ENCODE assay signal across 29 cellular contexts in genomic region chr20:25024171-25024570, GRCh38. TPM values are rescaled to one million over a fixed set of nuclear protein-coding genes. Genes with fewer than 3 reads are reported as not detected.
DNase-seq lines count a peak whose midpoint lies in the region; ATAC-seq and TF ChIP-seq lines count a peak whose summit lies in the region.
"Had no signal": no experiment of that assay in that cellular context is flagged by ENCODE, and none has a peak within 500 bp of the region (broad histone marks: within the 10 kb centered on the region; RNA-seq: fewer than 3 reads in every experiment).

No MANE protein-coding gene starts in this region.

- intact Hi-C loops in activated B cell treated with CpG ODN at 0.5 μM for 24 hours (cut with micrococcal nuclease) (no loop called here), transverse colon (cut with DNase I; ENCODE audit: low total_unique reads) (no loop called here)

- no peak for TF ChIP-seq EP300 in transverse colon (IDR thresholded peaks at IDR 0.05; ENCODE audit: low read depth)

- H3K79me1 ChIP-seq in trophoblast cell (ENCODE audit: low read length): no peaks in the 10 kb centered on the region

- no peak overlapping the region for H3K14ac ChIP-seq in trophoblast cell (ENCODE audit: low read length)

- H3K79me2 ChIP-seq in trophoblast cell (ENCODE audit: control insufficient read depth, insufficient read depth, low read length, poor library complexity): no peaks in the 10 kb centered on the region

- H3K4me3 Mint-ChIP-seq in activated B cell treated with CpG ODN at 0.5 μM for 24 hours (no peak overlapping the region), glutamatergic neuron (ENCODE audit: unreplicated experiment) (no peak overlapping the region)
- H3K4me3 Mint-ChIP-seq: activated naive CD8-positive, alpha-beta T cell treated with anti-CD3 and anti-CD28 coated beads, Interleukin-2, amount 50 U/mL, for 24 hours; activated T-cell treated with anti-CD3 and anti-CD28 coated beads, Interleukin-2, amount 50 U/mL, for 24 hours; central memory CD8-positive, alpha-beta T cell; neural crest cell; T-cell had no signal

- H2AFZ ChIP-seq in trophoblast cell (ENCODE audit: insufficient read depth, low read length, poor library complexity): no peak overlapping the region

- no peak overlapping the region for H2BK120ac ChIP-seq in trophoblast cell (ENCODE audit: insufficient read depth, low read length, poor library complexity)

- CTCF ChIA-PET in activated B cell treated with CpG ODN at 0.5 μM for 24 hours (lab: Charles Lee): no interaction called here

- no peak overlapping the region for H3K18ac ChIP-seq in trophoblast cell (ENCODE audit: low read length)

- H2AK5ac ChIP-seq in trophoblast cell (ENCODE audit: low read length): no peak overlapping the region

- H4K8ac ChIP-seq in trophoblast cell (ENCODE audit: low read depth, low read length): no peak overlapping the region

- H4K91ac ChIP-seq in trophoblast cell (ENCODE audit: low read depth, low read length): no peak overlapping the region

- H3K27me3 Mint-ChIP-seq in activated B cell treated with CpG ODN at 0.5 μM for 24 hours (no peaks in the 10 kb centered on the region), glutamatergic neuron (ENCODE audit: unreplicated experiment) (no peaks in the 10 kb centered on the region)
- H3K27me3 Mint-ChIP-seq: activated naive CD8-positive, alpha-beta T cell treated with anti-CD3 and anti-CD28 coated beads, Interleukin-2, amount 50 U/mL, for 24 hours; activated T-cell treated with anti-CD3 and anti-CD28 coated beads, Interleukin-2, amount 50 U/mL, for 24 hours; central memory CD8-positive, alpha-beta T cell; T-cell had no signal

- peak; percentile 12 for DNase-seq in activated B cell treated with CpG ODN at 0.5 μM for 24 hours
- peak; percentile 1 for DNase-seq in glutamatergic neuron
- no peak for DNase-seq in trophoblast cell
- peak; percentile 3 for DNase-seq in transverse colon
- no peak for DNase-seq in coronary artery (ENCODE audit: low spot score)
- DNase-seq in RKO (ENCODE audit: low spot score): no peak
- DNase-seq: activated naive CD8-positive, alpha-beta T cell treated with anti-CD3 and anti-CD28 coated beads, Interleukin-2, amount 50 U/mL, for 24 hours; activated T-cell treated with anti-CD3 and anti-CD28 coated beads, Interleukin-2, amount 50 U/mL, for 24 hours; dermis blood vessel endothelial cell; EL; GOT3; mammary epithelial cell; NCI-H1048; NCI-H1694 treated with DMSO at 0.1 percent for 48 hours; NCI-H446 treated with DMSO at 0.1 percent for 48 hours; NCI-H774; RPMI8226; stimulated activated CD4-positive, alpha-beta T cell treated with anti-CD3 and anti-CD28 coated beads, Interleukin-15, amount 100 ng/mL, for 24 hours; stimulated activated CD4-positive, alpha-beta T cell treated with anti-CD3 and anti-CD28 coated beads, Interleukin-4, amount 100 ng/mL, for 4 hours; T-cell had no signal

- peak overlapping the region; percentile 41 for H3K4me3 ChIP-seq in trophoblast cell (ENCODE audit: low read depth, low read length)
- no peak overlapping the region for H3K4me3 ChIP-seq in transverse colon
- H3K4me3 ChIP-seq in coronary artery: no peak overlapping the region
- H3K4me3 ChIP-seq: BLaER1 had no signal

- in situ Hi-C loops in transverse colon (cut with MboI; ENCODE audit: low pct_ligation_motif_present in 1 of 4, low pct_unique_long_range_greater_than_20kb in 1 of 4, low sequenced_read_pairs in 3 of 4): loop anchor here in 1 of 4 donors (25.0 kb wide), 1 partner anchor 138 kb away; no protein-coding TSS in a partner anchor

- H3K36me3 Mint-ChIP-seq in activated B cell treated with CpG ODN at 0.5 μM for 24 hours (ENCODE audit: low read depth) (peaks cover 77% of the 10 kb centered on the region), glutamatergic neuron (ENCODE audit: unreplicated experiment) (no peaks in the 10 kb centered on the region)

- H3K9ac ChIP-seq in trophoblast cell (ENCODE audit: low read length): no peak overlapping the region
- H3K9ac ChIP-seq: BLaER1 had no signal

- H3K4me1 ChIP-seq in trophoblast cell (ENCODE audit: control insufficient read depth in 1 of 2, insufficient read depth in 2 of 2, low read length in 2 of 2): no peaks in the 10 kb centered on the region
- H3K4me1 ChIP-seq in transverse colon: peaks cover 0 to 11% (median 4%) of the 10 kb centered on the region in 4 donors

- TF ChIP-seq CTCF in activated B cell treated with CpG ODN at 0.5 μM for 24 hours (IDR thresholded peaks at IDR 0.05): no peak
- TF ChIP-seq CTCF in glutamatergic neuron (IDR thresholded peaks at IDR 0.05; ENCODE audit: partially characterized antibody, unreplicated experiment): no peak
- TF ChIP-seq CTCF in transverse colon (IDR thresholded peaks at IDR 0.05): no peak
- TF ChIP-seq CTCF in coronary artery (IDR thresholded peaks at IDR 0.05): no peak

- H3K27ac ChIP-seq in trophoblast cell (ENCODE audit: low read depth, low read length) (no peak overlapping the region), transverse colon (no peak overlapping the region), coronary artery (no peak overlapping the region)
- H3K27ac ChIP-seq: BLaER1 had no signal

- no peak for TF ChIP-seq POLR2A in transverse colon (IDR thresholded peaks at IDR 0.05)

- WGBS in trophoblast cell (ENCODE audit: extremely low coverage, insufficient coverage, insufficient read length): no CpG with 5 or more reads among the region's 4 CpGs
- WGBS in transverse colon (ENCODE audit: low coverage in 1 of 2), 2 donors: 82% methylated on average over 3 of the region's 4 CpGs; no CpG with 5 or more reads in 1 of the 2 donors

- H3K9me3 Mint-ChIP-seq in activated B cell treated with CpG ODN at 0.5 μM for 24 hours: no peaks in the 10 kb centered on the region
- H3K9me3 Mint-ChIP-seq in glutamatergic neuron (ENCODE audit: unreplicated experiment): peaks cover 2% of the 10 kb centered on the region
- H3K9me3 Mint-ChIP-seq: activated naive CD8-positive, alpha-beta T cell treated with anti-CD3 and anti-CD28 coated beads, Interleukin-2, amount 50 U/mL, for 24 hours; activated T-cell treated with anti-CD3 and anti-CD28 coated beads, Interleukin-2, amount 50 U/mL, for 24 hours; central memory CD8-positive, alpha-beta T cell; neural crest cell; T-cell had no signal

- peaks cover 1% of the 10 kb centered on the region for H3K9me3 ChIP-seq in trophoblast cell (ENCODE audit: insufficient read depth, low read depth, low read length)
- H3K9me3 ChIP-seq in transverse colon: no peaks in the 10 kb centered on the region
- H3K9me3 ChIP-seq: BLaER1 had no signal

- no peaks in the 10 kb centered on the region for H3K27me3 ChIP-seq in trophoblast cell (ENCODE audit: insufficient read depth, low read length)
- no peaks in the 10 kb centered on the region for H3K27me3 ChIP-seq in transverse colon
- H3K27me3 ChIP-seq: BLaER1 had no signal

- POLR2A ChIA-PET in activated B cell treated with CpG ODN at 0.5 μM for 24 hours (lab: Charles Lee): interaction anchor here (1.0 kb wide), 1 partner anchor 12 kb away, joined by 3 read pairs; no protein-coding TSS in a partner anchor

- peaks cover 20% of the 10 kb centered on the region for H3K4me1 Mint-ChIP-seq in activated B cell treated with CpG ODN at 0.5 μM for 24 hours
- H3K4me1 Mint-ChIP-seq in glutamatergic neuron (ENCODE audit: low read depth, unreplicated experiment): no peaks in the 10 kb centered on the region
- H3K4me1 Mint-ChIP-seq: activated naive CD8-positive, alpha-beta T cell treated with anti-CD3 and anti-CD28 coated beads, Interleukin-2, amount 50 U/mL, for 24 hours had no signal

- ATAC-seq in activated B cell treated with CpG ODN at 0.5 μM for 24 hours (ENCODE audit: low read depth): no peak
- no peak for ATAC-seq in GM21381 (IDR thresholded peaks at IDR 0.05; ENCODE audit: unreplicated experiment)
- ATAC-seq: activated naive CD8-positive, alpha-beta T cell treated with anti-CD3 and anti-CD28 coated beads, Interleukin-2, amount 50 U/mL, for 24 hours; esophagus mucosa; T-cell had no signal

- H3K4ac ChIP-seq in trophoblast cell (ENCODE audit: low read depth, low read length): no peak overlapping the region

- H3K4me2 ChIP-seq in trophoblast cell (ENCODE audit: low read length): no peak overlapping the region
- H3K4me2 ChIP-seq: BLaER1 had no signal

- H3K36me3 ChIP-seq in trophoblast cell (ENCODE audit: control insufficient read depth in 1 of 2, insufficient read depth in 2 of 2, low read length in 2 of 2): no peaks in the 10 kb centered on the region
- no peaks in the 10 kb centered on the region for H3K36me3 ChIP-seq in transverse colon

- H4K12ac ChIP-seq in trophoblast cell (ENCODE audit: low read depth, low read length): no peak overlapping the region

- no peak overlapping the region for H2BK12ac ChIP-seq in trophoblast cell (ENCODE audit: low read length)

- H2BK5ac ChIP-seq in trophoblast cell (ENCODE audit: low read depth, low read length, poor library complexity): no peak overlapping the region

- peak overlapping the region; percentile 12 for H3K27ac Mint-ChIP-seq in activated B cell treated with CpG ODN at 0.5 μM for 24 hours
- H3K27ac Mint-ChIP-seq in glutamatergic neuron (ENCODE audit: unreplicated experiment): no peak overlapping the region
- H3K27ac Mint-ChIP-seq: activated naive CD8-positive, alpha-beta T cell treated with anti-CD3 and anti-CD28 coated beads, Interleukin-2, amount 50 U/mL, for 24 hours; T-cell had no signal

- no peak overlapping the region for H3K23ac ChIP-seq in trophoblast cell (ENCODE audit: low read length)

RNA-seq across cellular contexts. Expression of gene APMAP, which starts 31.6 kb away (rescaled TPM):
- total RNA-seq in activated B cell treated with CpG ODN at 0.5 μM for 24 hours: 22.3 and 24.9 TPM in 2 replicates
- 218 TPM for total RNA-seq in glutamatergic neuron (ENCODE audit: unreplicated experiment)
- 60.5 and 62.0 TPM in 2 replicates for polyA plus RNA-seq in trophoblast cell (2013)
- 10 to 100 TPM; 14.9 to 88.6 (median 50.2) TPM for total RNA-seq in transverse colon

RNA-seq across cellular contexts. Expression of gene ACSS1, which starts 33.8 kb away (rescaled TPM):
- 30.5 and 34.4 TPM in 2 replicates for total RNA-seq in activated B cell treated with CpG ODN at 0.5 μM for 24 hours
- not detected for total RNA-seq in glutamatergic neuron (ENCODE audit: unreplicated experiment)
- 0.05 and 0.10 TPM in 2 replicates for polyA plus RNA-seq in trophoblast cell (2013)
- 10 to 100 TPM; 30.3 to 64.7 (median 51.6) TPM for total RNA-seq in transverse colon

RNA-seq across cellular contexts. Expression of gene VSX1, which starts 57.8 kb away (rescaled TPM):
- total RNA-seq in activated B cell treated with CpG ODN at 0.5 μM for 24 hours: not detected in 2 replicates
- not detected for total RNA-seq in glutamatergic neuron (ENCODE audit: unreplicated experiment)
- polyA plus RNA-seq in trophoblast cell (2013): not detected in 2 replicates
- under 1 TPM in 1 of 4 donors, not detected in 3; 0.16 TPM for total RNA-seq in transverse colon
- total RNA-seq: dermis blood vessel endothelial cell, esophagus mucosa, fibroblast of villous mesenchyme, HT-29, kidney epithelial cell, mammary epithelial cell, SK-MEL-5, T-cell had no signal
- polyA plus RNA-seq: mammary epithelial cell had no signal

Comparison
In these comparisons a context has a peak if more than half of its experiments do, and no peak if none do; other contexts are left out.
1. DNase-seq: peak in activated B cell treated with CpG ODN at 0.5 μM for 24 hours (single experiment), glutamatergic neuron (single experiment) and transverse colon (single experiment); none in trophoblast cell (0 of 2), coronary artery (single experiment) and RKO (single experiment).
2. RNA of gene ACSS1, which starts 33.8 kb away (total RNA-seq): 30.3 to 64.7 TPM in transverse colon and 30.5 to 34.4 TPM in activated B cell treated with CpG ODN at 0.5 μM for 24 hours; not detected in glutamatergic neuron (single experiment); every median in the first group is over 10 times any median in the second.